Comparison of ENCODE assay signal across 18 cellular contexts in the genomic region with DNA sequence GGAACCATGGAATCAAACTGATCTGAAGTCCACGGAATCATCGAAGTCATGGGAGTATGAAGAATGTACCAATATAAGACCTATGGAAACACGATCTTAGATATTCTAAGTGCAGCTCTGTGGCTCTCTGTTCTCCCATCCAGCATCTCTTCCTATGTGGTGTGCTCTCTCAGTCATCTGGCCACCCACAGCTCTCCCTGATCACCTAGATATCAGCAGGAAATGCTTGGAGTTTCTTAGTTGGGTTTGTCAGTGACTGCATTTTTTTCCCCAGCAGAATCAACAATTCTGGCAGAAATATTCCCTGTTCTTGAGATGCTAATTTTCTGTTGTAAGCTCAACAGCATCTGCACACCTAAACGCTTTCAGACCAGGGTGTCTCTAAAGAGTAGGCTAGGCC.
DNase-seq lines count a peak whose midpoint lies in the region; ATAC-seq and TF ChIP-seq lines count a peak whose summit lies in the region.
"Had no signal": no experiment of that assay in that cellular context is flagged by ENCODE, and none has a peak within 500 bp of the region (broad histone marks: within the 10 kb centered on the region; RNA-seq: fewer than 3 reads in every experiment).

No MANE protein-coding gene starts in this region.

- H3K79me2 ChIP-seq in mesendoderm (ENCODE audit: control insufficient read depth, insufficient read depth, low read length) = no peaks in the 10 kb centered on the region

- no peak for TF ChIP-seq POLR2A in breast epithelium (IDR thresholded peaks at IDR 0.05)

- CTCF ChIA-PET in WTC11 (lab: Charles Lee) (no interaction called here), RWPE1 (lab: Yijun Ruan, JAX) (interaction anchor here (0.7 kb wide), 1 partner anchor 24 kb away, joined by 3 read pairs; no protein-coding TSS in a partner anchor)

- peak overlapping the region; percentile 94 for H2BK5ac ChIP-seq in mesendoderm (ENCODE audit: low read length)

- H3K9ac ChIP-seq in endodermal cell (ENCODE audit: extremely low read depth, low read length, poor library complexity, severe bottlenecking) (no peak overlapping the region), mesendoderm (ENCODE audit: low read length) (no peak overlapping the region)
- H3K9ac ChIP-seq: BLaER1 had no signal

- POLR2A ChIA-PET in WTC11 (lab: Charles Lee) (no interaction called here), RWPE1 (lab: Yijun Ruan, JAX; ENCODE audit: low non-redundant PET) (no interaction called here)

- H3K4me3 ChIP-seq in endodermal cell (ENCODE audit: low read length) (no peak overlapping the region), mesendoderm (ENCODE audit: low read length) (no peak overlapping the region), breast epithelium (no peak overlapping the region)
- H3K4me3 ChIP-seq: BLaER1, MG63 had no signal

- H4K8ac ChIP-seq in mesendoderm (ENCODE audit: low read depth, low read length) = no peak overlapping the region

- peak; percentile 40 for DNase-seq in EL
- DNase-seq in WTC11 (ENCODE audit: low spot score) = no peak
- DNase-seq in endodermal cell = peak; percentile 53
- DNase-seq in mesendoderm = peak; percentile 94
- DNase-seq in breast epithelium (ENCODE audit: low spot score in 2 of 2) = no peak
- DNase-seq in RWPE1 (ENCODE audit: low spot score) = no peak
- DNase-seq: CD4-positive, alpha-beta T cell; GF-D8; H7; KG1; MG63; NCI-H2029; NCI-H446 treated with DMSO at 0.1 percent for 48 hours; NCI-H526 treated with DMSO at 0.1 percent for 48 hours; SHP77 treated with DMSO at 0.1 percent for 48 hours had no signal

- no peak overlapping the region for H3K4ac ChIP-seq in mesendoderm (ENCODE audit: low read depth, low read length)

- H3K4me2 ChIP-seq in mesendoderm (ENCODE audit: low read length) = no peak overlapping the region
- H3K4me2 ChIP-seq: BLaER1 had no signal

- WGBS in endodermal cell (ENCODE audit: insufficient coverage in 1 of 2, insufficient read length in 1 of 2), 2 experiments = 91 to 92% methylated on average over 4 of the region's 4 CpGs
- WGBS in mesendoderm (ENCODE audit: extremely low coverage, insufficient coverage, low lambda C conversion rate) = no CpG with 5 or more reads among the region's 4 CpGs

- H3K79me1 ChIP-seq in mesendoderm (ENCODE audit: low read length) = no peaks in the 10 kb centered on the region

- H3K4me1 ChIP-seq in endodermal cell (ENCODE audit: control insufficient read depth, insufficient read depth, low read length) (peaks cover 3% of the 10 kb centered on the region), mesendoderm (ENCODE audit: control insufficient read depth, low read depth, low read length) (peaks cover 6% of the 10 kb centered on the region), breast epithelium (no peaks in the 10 kb centered on the region)
- H3K4me1 ChIP-seq: BLaER1 had no signal

- peak overlapping the region; percentile 37; the same call in 1 of the 2 replicates for H3K27ac Mint-ChIP-seq in WTC11
- no peak overlapping the region for H3K27ac Mint-ChIP-seq in endodermal cell
- H3K27ac Mint-ChIP-seq: CD4-positive, alpha-beta T cell had no signal

- H3K4me1 Mint-ChIP-seq in WTC11 (peaks cover 38% of the 10 kb centered on the region), endodermal cell (peaks cover 19% of the 10 kb centered on the region)

- no peak overlapping the region for H3K23ac ChIP-seq in mesendoderm (ENCODE audit: low read length)

- H3K9me3 ChIP-seq in endodermal cell (ENCODE audit: control insufficient read depth, low read length) (no peaks in the 10 kb centered on the region), breast epithelium (no peaks in the 10 kb centered on the region)
- H3K9me3 ChIP-seq: BLaER1, MG63 had no signal

- H3K36me3 Mint-ChIP-seq in WTC11 (0 out of 2 replicates have a peak, but pooled peaks cover 2% of the 10 kb centered on the region), endodermal cell (ENCODE audit: low read depth) (no peaks in the 10 kb centered on the region)

- H2AK5ac ChIP-seq in mesendoderm (ENCODE audit: low read length) = peak overlapping the region; percentile 32

- no peaks in the 10 kb centered on the region for H3K27me3 Mint-ChIP-seq in WTC11 (ENCODE audit: low read depth)
- no peaks in the 10 kb centered on the region for H3K27me3 Mint-ChIP-seq in endodermal cell (ENCODE audit: insufficient read depth)

- H4K5ac ChIP-seq in mesendoderm (ENCODE audit: low read length) = peak overlapping the region; percentile 62

- peak overlapping the region; percentile 73 for H3K56ac ChIP-seq in mesendoderm (ENCODE audit: low read length)

- intact Hi-C loops in breast epithelium (cut with DNase I; ENCODE audit: low total_unique reads) = no loop called here

- H2BK15ac ChIP-seq in mesendoderm (replicated peaks; ENCODE audit: low read depth) = peak overlapping the region; percentile 46

- H3K27me3 ChIP-seq in endodermal cell (ENCODE audit: control insufficient read depth, insufficient read depth, low read length, poor library complexity, severe bottlenecking) = no peaks in the 10 kb centered on the region
- H3K27me3 ChIP-seq in mesendoderm (ENCODE audit: insufficient read depth, low read length, poor library complexity) = no peaks in the 10 kb centered on the region
- no peaks in the 10 kb centered on the region for H3K27me3 ChIP-seq in breast epithelium
- H3K27me3 ChIP-seq: BLaER1, MG63 had no signal

- no peak overlapping the region for H2BK120ac ChIP-seq in mesendoderm (ENCODE audit: low read depth, low read length)

- H3K36me3 ChIP-seq in endodermal cell (ENCODE audit: control insufficient read depth, insufficient read depth, low read length) = no peaks in the 10 kb centered on the region
- H3K36me3 ChIP-seq in mesendoderm (ENCODE audit: control insufficient read depth, insufficient read depth, low read length) = no peaks in the 10 kb centered on the region
- H3K36me3 ChIP-seq in breast epithelium = no peaks in the 10 kb centered on the region
- H3K36me3 ChIP-seq: BLaER1, MG63 had no signal

- H3K27ac ChIP-seq in endodermal cell (ENCODE audit: low read depth, low read length) = no peak overlapping the region
- peak overlapping the region; percentile 82 for H3K27ac ChIP-seq in mesendoderm (ENCODE audit: low read depth, low read length)
- H3K27ac ChIP-seq in breast epithelium = no peak overlapping the region
- no peak overlapping the region for H3K27ac ChIP-seq in RWPE1
- H3K27ac ChIP-seq: BLaER1 had no signal

- no peak for TF ChIP-seq CTCF in WTC11 (IDR thresholded peaks at IDR 0.05)
- no peak for TF ChIP-seq CTCF in endodermal cell (conservative IDR thresholded peaks at IDR 0.05)
- TF ChIP-seq CTCF in breast epithelium (IDR thresholded peaks at IDR 0.05) = no peak
- no peak for TF ChIP-seq CTCF in RWPE1 (conservative IDR thresholded peaks at IDR 0.05; ENCODE audit: low read depth)

- H3K18ac ChIP-seq in mesendoderm (ENCODE audit: low read length) = peak overlapping the region; percentile 89

- no peak overlapping the region for H3K4me3 Mint-ChIP-seq in WTC11
- no peak overlapping the region for H3K4me3 Mint-ChIP-seq in endodermal cell
- H3K4me3 Mint-ChIP-seq: CD4-positive, alpha-beta T cell had no signal

- ATAC-seq in WTC11 (peak; percentile 67), HG03378 (IDR thresholded peaks at IDR 0.05; ENCODE audit: unreplicated experiment) (no peak)
- ATAC-seq: Panc1 had no signal

- H3K9me3 Mint-ChIP-seq in WTC11 = peaks cover 12% of the 10 kb centered on the region
- H3K9me3 Mint-ChIP-seq in endodermal cell = no peaks in the 10 kb centered on the region
- H3K9me3 Mint-ChIP-seq: CD4-positive, alpha-beta T cell had no signal

TF ChIP-seq in WTC11, 78 proteins besides CTCF, POLR2A, EP300 and RAD21:
- TF ChIP-seq ZNF138 (CRISPR knock-in tag; conservative IDR thresholded peaks at IDR 0.05) (no peak), MAX (CRISPR knock-in tag; IDR thresholded peaks at IDR 0.05) (no peak), NR2C2 (CRISPR knock-in tag; IDR thresholded peaks at IDR 0.05) (no peak)
- TF ChIP-seq, protein P1, sequence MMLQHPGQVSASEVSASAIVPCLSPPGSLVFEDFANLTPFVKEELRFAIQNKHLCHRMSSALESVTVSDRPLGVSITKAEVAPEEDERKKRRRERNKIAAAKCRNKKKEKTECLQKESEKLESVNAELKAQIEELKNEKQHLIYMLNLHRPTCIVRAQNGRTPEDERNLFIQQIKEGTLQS (CRISPR knock-in tag; conservative IDR thresholded peaks at IDR 0.05) = no peak

Comparison
In these comparisons a context has a peak if more than half of its experiments do, and no peak if none do; other contexts are left out.
1. DNase-seq: peak in EL (single experiment), endodermal cell (single experiment) and mesendoderm (single experiment); none in WTC11 (single experiment), breast epithelium (0 of 2) and RWPE1 (single experiment).